Comparison of ENCODE assay signal across 1 cellular context in genomic region chr19:14354445-14354844, GRCh38.
TF ChIP-seq lines count a peak whose summit lies in the region.

No MANE protein-coding gene starts in this region.

TF ChIP-seq in WTC11, 78 proteins besides CTCF, POLR2A, EP300 and RAD21 (continued from another document):
- TF ChIP-seq ZNF532 (CRISPR knock-in tag; IDR thresholded peaks at IDR 0.05; ENCODE audit: borderline replicate concordance) (no peak), ZNF423 (CRISPR knock-in tag; IDR thresholded peaks at IDR 0.05) (no peak)
